In the genomic region with DNA sequence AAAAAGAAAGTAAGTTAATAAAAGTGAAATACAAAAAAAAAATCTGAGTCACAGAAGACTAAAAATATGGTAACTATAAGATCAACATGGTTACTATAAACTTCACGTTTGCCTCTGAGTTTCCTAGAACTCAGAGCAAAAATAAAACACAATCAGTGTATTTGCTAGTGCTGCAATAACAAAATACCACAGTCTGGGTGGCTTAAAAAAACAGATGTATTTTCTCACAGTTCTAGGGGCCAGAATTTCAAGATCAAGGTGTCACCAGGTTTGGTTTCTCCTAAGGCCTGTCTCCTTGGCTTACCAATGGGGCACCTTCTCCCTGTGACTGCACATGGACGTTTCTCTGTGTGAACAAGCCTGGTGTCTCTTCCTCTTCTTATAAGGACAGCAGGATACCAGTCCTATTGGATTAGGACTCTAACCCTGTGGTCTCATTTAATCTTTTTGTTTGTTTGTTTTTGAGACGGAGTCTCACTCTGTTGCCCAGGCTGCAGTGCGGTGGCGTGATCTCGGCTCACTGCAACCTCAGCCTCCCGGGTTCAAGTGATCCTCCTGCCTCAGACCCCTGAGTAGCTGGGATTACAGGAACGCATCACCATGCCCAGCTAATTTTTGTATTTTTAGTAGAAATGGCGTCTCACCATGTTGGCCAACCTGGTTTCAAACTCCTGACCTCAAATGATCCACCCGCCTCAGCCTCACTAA, we compare ENCODE assay signal across 22 cellular contexts.
DNase-seq lines count a peak whose midpoint lies in the region; ATAC-seq, FAIRE-seq and TF ChIP-seq lines count a peak whose summit lies in the region.
"Had no signal": no experiment of that assay in that cellular context is flagged by ENCODE, and none has a peak within 500 bp of the region (broad histone marks: within the 10 kb centered on the region; RNA-seq: fewer than 3 reads in every experiment).

No MANE protein-coding gene starts in this region.

- no TSS peak for BruUV-seq in endothelial cell of umbilical vein (replicated peaks; lab: Mats Ljungman, UMichigan)

- no peak for TF ChIP-seq EP300 in SK-N-SH (IDR thresholded peaks at IDR 0.05; ENCODE audit: borderline replicate concordance in 1 of 2, low read depth in 1 of 2, low read length in 1 of 2)

- WGBS in SK-N-SH (ENCODE audit: low lambda C conversion rate), result 50% methylated on average over 10 of the region's 10 CpGs
- 63% methylated on average over 10 of the region's 10 CpGs for WGBS in liver

- H3K4me1 ChIP-seq in SK-N-SH (ENCODE audit: control insufficient read depth in 1 of 2, insufficient read depth in 2 of 2, low read depth in 1 of 2, low read length in 1 of 2), result no peaks in the 10 kb centered on the region
- H3K4me1 ChIP-seq in endothelial cell of umbilical vein (ENCODE audit: control insufficient read depth, extremely low read depth, insufficient read depth, low read length), result no peaks in the 10 kb centered on the region
- H3K4me1 ChIP-seq in liver (ENCODE audit: control insufficient read depth in 4 of 4, insufficient read depth in 4 of 4, low read length in 3 of 4), result peaks cover 0 to 11% (median 2%) of the 10 kb centered on the region in 4 donors
- H3K4me1 ChIP-seq: BE2C; BLaER1 treated with 17β-estradiol and CSF1 and Interleukin-3, amounts not matched to agents 10 nM and 100 nM; HAP-1 had no signal

- no peaks in the 10 kb centered on the region for H3F3A ChIP-seq in SK-N-SH (replicated peaks; ENCODE audit: insufficient read depth)

- H2AFZ ChIP-seq in SK-N-SH (ENCODE audit: low read depth), result peak overlapping the region; percentile 43; the same call in 1 of the 2 replicates
- H2AFZ ChIP-seq in endothelial cell of umbilical vein (ENCODE audit: low read depth, low read length), result no peak overlapping the region

- TF ChIP-seq RAD21 in SK-N-SH (IDR thresholded peaks at IDR 0.05; ENCODE audit: low read length), result no peak
- TF ChIP-seq RAD21 in liver (IDR thresholded peaks at IDR 0.05), result no peak

- H3K27ac ChIP-seq in SK-N-SH (ENCODE audit: low read depth in 2 of 2, low read length in 1 of 2), result no peak overlapping the region
- H3K27ac ChIP-seq in endothelial cell of umbilical vein (ENCODE audit: insufficient read depth, low read depth, low read length), result no peak overlapping the region
- peak overlapping the region; percentile 53 to 72 for H3K27ac ChIP-seq in liver (ENCODE audit: low read depth in 1 of 2, low read length in 2 of 2)
- H3K27ac ChIP-seq in caudate nucleus (ENCODE audit: low read depth, low read length), result no peak overlapping the region
- H3K27ac ChIP-seq: BLaER1 treated with 17β-estradiol and CSF1 and Interleukin-3, amounts not matched to agents 10 nM and 100 nM had no signal

- FAIRE-seq in endothelial cell of umbilical vein (lab: Jason Lieb, UNC), result peak; percentile 8
- FAIRE-seq: A549, G401.6, GM12892 had no signal

- no peak overlapping the region for H3K9ac ChIP-seq in SK-N-SH
- no peak overlapping the region for H3K9ac ChIP-seq in endothelial cell of umbilical vein (replicated peaks; ENCODE audit: extremely low read depth, insufficient read depth, low read length)
- no peak overlapping the region for H3K9ac ChIP-seq in liver (ENCODE audit: low read depth in 1 of 2, low read length in 2 of 2)
- H3K9ac ChIP-seq: BLaER1 treated with 17β-estradiol and CSF1 and Interleukin-3, amounts not matched to agents 10 nM and 100 nM had no signal

- DNase-seq in SK-N-SH (no peak), endothelial cell of umbilical vein (ENCODE audit: low read depth, low spot score) (no peak), DMS53 treated with DMSO at 0.1 percent for 48 hours (lab: John Stamatoyannopoulos, UW; ENCODE audit: unreplicated experiment) (no peak), caudate nucleus (lab: John Stamatoyannopoulos, UW) (no peak)
- DNase-seq: 8988T; ACHN; AML-193; BE2C; Calu3; CD4-positive, alpha-beta T cell; COR-L47; DMS53; DND-41; GOT3 had no signal

- dilution Hi-C loops in endothelial cell of umbilical vein (cut with MboI; ENCODE audit: extremely low pct_ligation_motif_present, low sequenced_read_pairs), result no loop called here

- no peak overlapping the region for H3K4me3 ChIP-seq in SK-N-SH (ENCODE audit: low read depth in 2 of 2, low read length in 1 of 2)
- no peak overlapping the region for H3K4me3 ChIP-seq in endothelial cell of umbilical vein (replicated peaks in 1 of 3; ENCODE audit: insufficient read depth in 1 of 3, low read depth in 1 of 3, low read length in 3 of 3)
- no peak overlapping the region for H3K4me3 ChIP-seq in liver (ENCODE audit: low read depth in 1 of 3, low read length in 3 of 3)
- H3K4me3 ChIP-seq: A549; BLaER1 treated with 17β-estradiol and CSF1 and Interleukin-3, amounts not matched to agents 10 nM and 100 nM; HAP-1 had no signal

- no peak for ATAC-seq in SK-N-SH treated with all-trans-retinoic acid at 6 μM for 48 hours
- no peak for ATAC-seq in HG03139 (IDR thresholded peaks at IDR 0.05; ENCODE audit: unreplicated experiment)
- ATAC-seq: A549 had no signal

- TF ChIP-seq CTCF in SK-N-SH (IDR thresholded peaks at IDR 0.05) (no peak), endothelial cell of umbilical vein (IDR thresholded peaks at IDR 0.05; ENCODE audit: extremely low read depth in 1 of 2, insufficient read depth in 1 of 2, low read depth in 1 of 2, low read length in 2 of 2) (no peak), liver (IDR thresholded peaks at IDR 0.05; ENCODE audit: low read depth, low read length, missing input control) (no peak)

- no peak for TF ChIP-seq POLR2A in endothelial cell of umbilical vein (IDR thresholded peaks at IDR 0.05; ENCODE audit: low read depth, low read length)

- no peaks in the 10 kb centered on the region for H3K9me1 ChIP-seq in endothelial cell of umbilical vein (replicated peaks; ENCODE audit: control insufficient read depth, extremely low read depth, insufficient read depth, low read length)

- CTCF ChIA-PET in SK-N-SH (lab: Yijun Ruan, JAX), result no interaction called here
- CTCF ChIA-PET in endothelial cell of umbilical vein (lab: Charles Lee), result no interaction called here

- H3K79me2 ChIP-seq in SK-N-SH (ENCODE audit: insufficient read depth) (no peaks in the 10 kb centered on the region), endothelial cell of umbilical vein (ENCODE audit: control insufficient read depth, insufficient read depth, low read length) (no peaks in the 10 kb centered on the region)

- H4K20me1 ChIP-seq in SK-N-SH (ENCODE audit: insufficient read depth), result no peaks in the 10 kb centered on the region
- no peaks in the 10 kb centered on the region for H4K20me1 ChIP-seq in endothelial cell of umbilical vein (replicated peaks; ENCODE audit: control insufficient read depth, extremely low read depth, insufficient read depth, low read length)
- H4K20me1 ChIP-seq: BLaER1 treated with 17β-estradiol and CSF1 and Interleukin-3, amounts not matched to agents 10 nM and 100 nM had no signal

- no peaks in the 10 kb centered on the region for H3K9me3 ChIP-seq in SK-N-SH
- no peaks in the 10 kb centered on the region for H3K9me3 ChIP-seq in endothelial cell of umbilical vein (replicated peaks; ENCODE audit: control insufficient read depth, insufficient read depth, low read length)
- H3K9me3 ChIP-seq in liver (ENCODE audit: control insufficient read depth in 4 of 4, low read length in 3 of 4), result no peaks in the 10 kb centered on the region
- H3K9me3 ChIP-seq: A549, BE2C, HAP-1 had no signal

- POLR2A ChIA-PET in SK-N-SH (lab: Yijun Ruan, JAX) (no interaction called here), endothelial cell of umbilical vein (lab: Charles Lee) (no interaction called here)

- H3K36me3 ChIP-seq in SK-N-SH (replicated peaks in 1 of 2; ENCODE audit: control insufficient read depth in 1 of 2, insufficient read depth in 2 of 2, low read length in 1 of 2) (no peaks in the 10 kb centered on the region), endothelial cell of umbilical vein (ENCODE audit: control insufficient read depth in 2 of 2, extremely low read depth in 1 of 2, insufficient read depth in 2 of 2, low read length in 2 of 2) (no peaks in the 10 kb centered on the region), liver (ENCODE audit: control insufficient read depth in 4 of 4, insufficient read depth in 3 of 4, low read depth in 1 of 4, low read length in 3 of 4) (no peaks in the 10 kb centered on the region)
- H3K36me3 ChIP-seq: BE2C; BLaER1 treated with 17β-estradiol and CSF1 and Interleukin-3, amounts not matched to agents 10 nM and 100 nM; HAP-1 had no signal

- no peak overlapping the region for H3K4me2 ChIP-seq in SK-N-SH
- H3K4me2 ChIP-seq in endothelial cell of umbilical vein (ENCODE audit: insufficient read depth, low read length), result no peak overlapping the region
- H3K4me2 ChIP-seq: A549; BLaER1 treated with 17β-estradiol and CSF1 and Interleukin-3, amounts not matched to agents 10 nM and 100 nM had no signal

- intact Hi-C loops in endothelial cell of umbilical vein (cut with micrococcal nuclease), result no loop called here

- H3K9me2 ChIP-seq in SK-N-SH, result no peaks in the 10 kb centered on the region

- H3K27me3 ChIP-seq in SK-N-SH (ENCODE audit: insufficient read depth) (no peaks in the 10 kb centered on the region; the same call in 1 of the 2 replicates), endothelial cell of umbilical vein (ENCODE audit: control insufficient read depth in 2 of 2, insufficient read depth in 2 of 2, low read length in 2 of 2) (no peaks in the 10 kb centered on the region), liver (ENCODE audit: control insufficient read depth in 4 of 4, insufficient read depth in 4 of 4, low read length in 3 of 4) (no peaks in the 10 kb centered on the region)
- H3K27me3 ChIP-seq: BE2C; BLaER1 treated with 17β-estradiol and CSF1 and Interleukin-3, amounts not matched to agents 10 nM and 100 nM had no signal

TF ChIP-seq in SK-N-SH, 30 proteins besides CTCF, POLR2A, EP300 and RAD21 (continues in another document):
- TF ChIP-seq POLR2AphosphoS5 (IDR thresholded peaks at IDR 0.05; ENCODE audit: low read depth, low read length) (no peak), SMC3 (IDR thresholded peaks at IDR 0.05; ENCODE audit: low read depth, low read length) (no peak), RXRA (IDR thresholded peaks at IDR 0.05; ENCODE audit: borderline replicate concordance, low read depth) (no peak)

TF ChIP-seq in SK-N-SH treated with all-trans-retinoic acid at 6 μM for 48 hours, 23 proteins besides CTCF, POLR2A, EP300 and RAD21 (continues in another document):
- TF ChIP-seq ESRRG (CRISPR knock-in tag; IDR thresholded peaks at IDR 0.05), result no peak

TF ChIP-seq in endothelial cell of umbilical vein, 7 proteins besides CTCF, POLR2A, EP300 and RAD21 (continues in another document):
- no peak for TF ChIP-seq JUN (IDR thresholded peaks at IDR 0.05; ENCODE audit: borderline replicate concordance, insufficient read depth, insufficient read length, low read depth)

TF ChIP-seq in liver, 16 proteins besides CTCF, POLR2A, EP300 and RAD21 (continues in another document):
- TF ChIP-seq, protein P1, sequence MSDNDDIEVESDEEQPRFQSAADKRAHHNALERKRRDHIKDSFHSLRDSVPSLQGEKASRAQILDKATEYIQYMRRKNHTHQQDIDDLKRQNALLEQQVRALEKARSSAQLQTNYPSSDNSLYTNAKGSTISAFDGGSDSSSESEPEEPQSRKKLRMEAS (IDR thresholded peaks at IDR 0.05), result no peak
- TF ChIP-seq, protein P2, sequence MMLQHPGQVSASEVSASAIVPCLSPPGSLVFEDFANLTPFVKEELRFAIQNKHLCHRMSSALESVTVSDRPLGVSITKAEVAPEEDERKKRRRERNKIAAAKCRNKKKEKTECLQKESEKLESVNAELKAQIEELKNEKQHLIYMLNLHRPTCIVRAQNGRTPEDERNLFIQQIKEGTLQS (IDR thresholded peaks at IDR 0.05), result no peak

Comparison
In these comparisons a context has a peak if more than half of its experiments do, and no peak if none do; other contexts are left out.
1. H3K27ac ChIP-seq: peak in liver (2 of 2); none in SK-N-SH (0 of 2), endothelial cell of umbilical vein (single experiment) and caudate nucleus (single experiment).